Comparison of ENCODE assay signal across 30 cellular contexts in genomic region chr7:43295429-43295828, GRCh38.
"Had no signal": no experiment of that assay in that cellular context is flagged by ENCODE, and none has a peak within 500 bp of the region (broad histone marks: within the 10 kb centered on the region; RNA-seq: fewer than 3 reads in every experiment).

No MANE protein-coding gene starts in this region.

- H3K36me3 ChIP-seq: adrenal gland, colonic mucosa, gastrocnemius medialis, left lung, lower lobe of right lung, pancreas, prostate gland, sigmoid colon, thoracic aorta had no signal

- H3K9me3 Mint-ChIP-seq: T-helper 2 cell treated with Interferon-gamma antibody and Interleukin-4, amounts not matched to agents 5 μg/mL and 100 μg/mL, for 36 hours had no signal

- DNase-seq: activated CD4-positive, alpha-beta T cell treated with anti-CD3 and anti-CD28 coated beads for 4 hours; activated CD4-positive, alpha-beta T cell treated with anti-CD3 and anti-CD28 coated beads, Interleukin-2, amount 50 U/mL, for 4 hours; activated CD8-positive, alpha-beta memory T cell treated with anti-CD3 and anti-CD28 coated beads, Interleukin-2, amount 50 U/mL, for 4 hours; activated effector memory CD4-positive, alpha-beta T cell treated with anti-CD3 and anti-CD28 coated beads, Interleukin-2, amount 50 U/mL, for 16 hours; activated naive CD4-positive, alpha-beta T cell treated with anti-CD3 and anti-CD28 coated beads for 36 hours; activated naive CD8-positive, alpha-beta T cell treated with anti-CD3 and anti-CD28 coated beads for 36 hours; activated T-cell treated with anti-CD3 and anti-CD28 coated beads, Interleukin-2, amount 50 U/mL, for 1 hour; adrenal gland; aorta; body of pancreas; colonic mucosa; effector memory CD4-positive, alpha-beta T cell; erythroblast; gastrocnemius medialis; left lung; lower lobe of right lung; naive B cell; nucleus accumbens; pancreas; retina; sigmoid colon; small intestine; stimulated activated CD4-positive, alpha-beta T cell treated with anti-CD3 and anti-CD28 coated beads, Interleukin-4, amount 100 ng/mL, for 24 hours had no signal

- ATAC-seq: gastrocnemius medialis; left lung; lower lobe of right lung; pancreas; stimulated activated effector memory CD8-positive, alpha-beta T cell treated with anti-CD3 and anti-CD28 coated beads, Interleukin-12 subunit alpha, Interleukin-12 subunit beta, amount 100 ng/mL, for 72 hours had no signal

- H3K27me3 ChIP-seq: adrenal gland, body of pancreas, colonic mucosa, gastrocnemius medialis, hepatocyte, left lung, pancreas, sigmoid colon had no signal

- H2AFZ ChIP-seq: hepatocyte had no signal

- H3K36me3 Mint-ChIP-seq: activated naive CD8-positive, alpha-beta T cell treated with anti-CD3 and anti-CD28 coated beads for 36 hours; naive B cell; stimulated activated effector memory CD8-positive, alpha-beta T cell treated with anti-CD3 and anti-CD28 coated beads, Interleukin-12 subunit alpha, Interleukin-12 subunit beta, amount 100 ng/mL, for 72 hours had no signal

- H3K4me1 ChIP-seq: adrenal gland, body of pancreas, colonic mucosa, left lung, lower lobe of right lung, pancreas, prostate gland had no signal

- H3K79me2 ChIP-seq: hepatocyte had no signal

- H3K27ac ChIP-seq: adrenal gland, body of pancreas, colonic mucosa, gastrocnemius medialis, hepatocyte, left lung, lower lobe of right lung, pancreas, prostate gland, thoracic aorta had no signal

- H3K27ac Mint-ChIP-seq: activated naive CD4-positive, alpha-beta T cell treated with anti-CD3 and anti-CD28 coated beads for 36 hours; activated naive CD8-positive, alpha-beta T cell treated with anti-CD3 and anti-CD28 coated beads for 36 hours; activated T-helper 1 cell treated with anti-CD3 and anti-CD28 coated beads, Interleukin-12 subunit alpha, Interleukin-12 subunit beta, Interleukin-2, Interleukin-4 antibody, amounts not matched to agents 30 ng/mL and 10 ng/mL and 1 ng/mL, durations not matched to agents 14 hours and 24 hours and 36 hours; naive B cell; stimulated activated effector memory CD8-positive, alpha-beta T cell treated with anti-CD3 and anti-CD28 coated beads, Interleukin-12 subunit alpha, Interleukin-12 subunit beta, amount 100 ng/mL, for 72 hours; stimulated activated naive CD8-positive, alpha-beta T cell treated with anti-CD3 and anti-CD28 coated beads, Interleukin-15, Interleukin-2, amounts not matched to agents 100 ng/mL and 50 ng/mL, for 24 hours; T-helper 2 cell treated with Interferon-gamma antibody and Interleukin-4, amounts not matched to agents 5 μg/mL and 100 μg/mL, for 36 hours had no signal

- H3K4me1 Mint-ChIP-seq: activated naive CD8-positive, alpha-beta T cell treated with anti-CD3 and anti-CD28 coated beads for 36 hours; naive B cell; stimulated activated effector memory CD8-positive, alpha-beta T cell treated with anti-CD3 and anti-CD28 coated beads, Interleukin-12 subunit alpha, Interleukin-12 subunit beta, amount 100 ng/mL, for 72 hours had no signal

- H3K4me2 ChIP-seq: hepatocyte had no signal

- H3K4me3 Mint-ChIP-seq: activated naive CD4-positive, alpha-beta T cell treated with anti-CD3 and anti-CD28 coated beads for 36 hours; activated naive CD8-positive, alpha-beta T cell treated with anti-CD3 and anti-CD28 coated beads for 36 hours; activated T-helper 1 cell treated with anti-CD3 and anti-CD28 coated beads, Interleukin-12 subunit alpha, Interleukin-12 subunit beta, Interleukin-2, Interleukin-4 antibody, amounts not matched to agents 30 ng/mL and 10 ng/mL and 1 ng/mL, durations not matched to agents 14 hours and 24 hours and 36 hours; naive B cell; stimulated activated effector memory CD8-positive, alpha-beta T cell treated with anti-CD3 and anti-CD28 coated beads, Interleukin-12 subunit alpha, Interleukin-12 subunit beta, amount 100 ng/mL, for 72 hours; stimulated activated naive CD8-positive, alpha-beta T cell treated with anti-CD3 and anti-CD28 coated beads, Interleukin-15, Interleukin-2, amounts not matched to agents 100 ng/mL and 50 ng/mL, for 24 hours; T-helper 2 cell treated with Interferon-gamma antibody and Interleukin-4, amounts not matched to agents 5 μg/mL and 100 μg/mL, for 36 hours had no signal

- H3K4me3 ChIP-seq: adrenal gland, body of pancreas, colonic mucosa, gastrocnemius medialis, hepatocyte, left lung, lower lobe of right lung, pancreas, prostate gland, sigmoid colon, thoracic aorta had no signal
